ENCODE assay signal across 4 cellular contexts in the genomic region with DNA sequence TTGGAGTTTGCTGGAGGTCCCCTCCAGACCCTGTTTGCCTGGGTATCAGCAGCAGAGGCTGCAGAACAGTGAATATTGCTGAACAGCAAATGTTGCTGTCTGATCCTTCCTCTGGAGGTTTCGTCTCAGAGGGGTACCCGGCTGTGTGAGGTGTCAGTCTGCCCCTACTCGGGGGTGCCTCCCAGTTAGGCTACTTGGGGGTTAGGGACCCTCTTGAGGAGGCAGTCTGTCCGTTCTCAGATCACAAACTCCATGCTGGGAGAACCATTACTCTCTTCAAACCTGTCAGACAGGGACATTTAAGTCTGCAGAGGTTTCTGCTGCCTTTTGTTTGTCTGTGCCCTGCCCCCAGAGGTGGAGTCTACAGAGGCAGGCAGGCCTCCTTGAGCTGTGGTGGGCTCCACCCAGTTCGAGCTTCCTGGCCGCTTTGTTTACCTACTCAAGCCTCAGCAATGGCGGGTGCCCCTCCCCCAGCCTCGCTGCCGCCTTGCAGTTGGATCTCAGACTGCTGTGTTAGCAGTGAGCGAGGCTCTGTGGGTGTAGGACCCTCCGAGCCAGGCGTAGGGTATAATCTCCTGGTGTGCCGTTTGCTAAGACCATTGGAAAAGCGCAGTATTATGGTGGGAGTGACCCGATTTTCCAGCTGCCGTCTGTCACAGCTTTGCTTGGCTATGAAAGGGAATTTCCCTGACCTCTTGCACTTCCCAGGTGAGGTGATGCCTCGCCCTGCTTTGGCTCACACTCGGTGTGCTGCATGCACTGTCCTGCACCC. TPM values are rescaled to one million over a fixed set of nuclear protein-coding genes. Genes with fewer than 3 reads are reported as not detected.
"Had no signal": no experiment of that assay in that cellular context is flagged by ENCODE, and none has a peak within 500 bp of the region (broad histone marks: within the 10 kb centered on the region; RNA-seq: fewer than 3 reads in every experiment).

No MANE protein-coding gene starts in this region.

RNA-seq across cellular contexts. Expression of a gene that starts 25.1 kb away (rescaled TPM):
- total RNA-seq: natural killer cell, renal cortical epithelial cell, upper lobe of right lung had no signal
- polyA plus RNA-seq: aorta had no signal
